ENCODE assay signal across 1 cellular context in genomic region chr20:62796699-62797491, GRCh38.
A peak's percentile ranks its signal among the peaks of the same experiment; 100 is the strongest.
TF ChIP-seq lines count a peak whose summit lies in the region.

No MANE protein-coding gene starts in this region.

TF ChIP-seq in HEK293, 187 proteins besides CTCF, POLR2A, EP300 and RAD21 (continued from another document and continues in another):
- no peak for TF ChIP-seq INSM2 (tag by site-specific recombination; IDR thresholded peaks at IDR 0.05)
- no peak for TF ChIP-seq ZFP3 (tag by site-specific recombination; IDR thresholded peaks at IDR 0.05; ENCODE audit: low read depth)
- no peak for TF ChIP-seq IKZF3 (tag by site-specific recombination; IDR thresholded peaks at IDR 0.05)
- TF ChIP-seq GLIS2 (tag by site-specific recombination; IDR thresholded peaks at IDR 0.05), result peak; percentile 50; the same call in 1 of the 2 replicates
- no peak for TF ChIP-seq ZNF548 (tag by site-specific recombination; IDR thresholded peaks at IDR 0.05)
- TF ChIP-seq ZNF24 (tag by site-specific recombination; IDR thresholded peaks at IDR 0.05), result no peak
- peak; percentile 56; the same call in 1 of the 2 replicates for TF ChIP-seq HIC1 (tag by site-specific recombination; IDR thresholded peaks at IDR 0.05)
- TF ChIP-seq ZNF221 (tag by site-specific recombination; IDR thresholded peaks at IDR 0.05; ENCODE audit: borderline replicate concordance), result no peak
- TF ChIP-seq ZNF398 (tag by site-specific recombination; IDR thresholded peaks at IDR 0.05), result no peak
- TF ChIP-seq ZNF692 (tag by site-specific recombination; IDR thresholded peaks at IDR 0.05), result no peak
- TF ChIP-seq ZNF211 (tag by site-specific recombination; IDR thresholded peaks at IDR 0.05; ENCODE audit: low read depth), result no peak
- TF ChIP-seq ZNF514 (tag by site-specific recombination; IDR thresholded peaks at IDR 0.05), result no peak
- no peak for TF ChIP-seq ZNF580 (tag by site-specific recombination; IDR thresholded peaks at IDR 0.05)
- no peak for TF ChIP-seq ZNF10 (tag by site-specific recombination; IDR thresholded peaks at IDR 0.05)
- no peak for TF ChIP-seq ZNF510 (tag by site-specific recombination; IDR thresholded peaks at IDR 0.05; ENCODE audit: insufficient replicate concordance)
- no peak for TF ChIP-seq BCL11A (tag by site-specific recombination; IDR thresholded peaks at IDR 0.05; ENCODE audit: low read depth)
- TF ChIP-seq ZNF654 (tag by site-specific recombination; IDR thresholded peaks at IDR 0.05; ENCODE audit: low read depth), result no peak
- TF ChIP-seq YY1 (tag by site-specific recombination; IDR thresholded peaks at IDR 0.05), result no peak
- no peak for TF ChIP-seq ZNF624 (tag by site-specific recombination; IDR thresholded peaks at IDR 0.05)
- no peak for TF ChIP-seq MZF1 (tag by site-specific recombination; IDR thresholded peaks at IDR 0.05; ENCODE audit: borderline replicate concordance)
- no peak for TF ChIP-seq TRIM28 (IDR thresholded peaks at IDR 0.05; ENCODE audit: borderline replicate concordance, low read length)
- TF ChIP-seq SCRT1 (tag by site-specific recombination; IDR thresholded peaks at IDR 0.05; ENCODE audit: borderline replicate concordance), result no peak
- no peak for TF ChIP-seq ZNF391 (tag by site-specific recombination; IDR thresholded peaks at IDR 0.05; ENCODE audit: borderline replicate concordance, low read depth)
- TF ChIP-seq WT1 (tag by site-specific recombination; IDR thresholded peaks at IDR 0.05), result no peak
- no peak for TF ChIP-seq ZNF341 (tag by site-specific recombination; IDR thresholded peaks at IDR 0.05; ENCODE audit: low read depth)
- no peak for TF ChIP-seq ZBTB7A (tag by site-specific recombination; IDR thresholded peaks at IDR 0.05; ENCODE audit: low read depth)
- TF ChIP-seq KLF16 (tag by site-specific recombination; IDR thresholded peaks at IDR 0.05), result no peak
- no peak for TF ChIP-seq ZNF670 (tag by site-specific recombination; IDR thresholded peaks at IDR 0.05; ENCODE audit: low read depth)
- TF ChIP-seq ZBTB6 (tag by site-specific recombination; IDR thresholded peaks at IDR 0.05), result no peak
- no peak for TF ChIP-seq SP7 (tag by site-specific recombination; IDR thresholded peaks at IDR 0.05)
- TF ChIP-seq ZFP41 (tag by site-specific recombination; IDR thresholded peaks at IDR 0.05; ENCODE audit: borderline replicate concordance), result no peak
- 0 out of 2 replicates have a peak, but pooled peaks have one; percentile 15 for TF ChIP-seq ZNF449 (tag by site-specific recombination; IDR thresholded peaks at IDR 0.05)
- TF ChIP-seq ZNF585B (tag by site-specific recombination; IDR thresholded peaks at IDR 0.05), result no peak
- TF ChIP-seq ZNF785 (tag by site-specific recombination; IDR thresholded peaks at IDR 0.05), result no peak
- TF ChIP-seq ZNF677 (tag by site-specific recombination; IDR thresholded peaks at IDR 0.05), result no peak
- no peak for TF ChIP-seq ZNF521 (tag by site-specific recombination; IDR thresholded peaks at IDR 0.05)
- TF ChIP-seq ZNF112 (tag by site-specific recombination; IDR thresholded peaks at IDR 0.05), result no peak
- peak; percentile 74 for TF ChIP-seq ZIC2 (tag by site-specific recombination; IDR thresholded peaks at IDR 0.05)
- TF ChIP-seq SP2 (tag by site-specific recombination; IDR thresholded peaks at IDR 0.05), result peak; percentile 21; the same call in 1 of the 2 replicates
- no peak for TF ChIP-seq ZNF701 (tag by site-specific recombination; IDR thresholded peaks at IDR 0.05)
- no peak for TF ChIP-seq ZNF155 (tag by site-specific recombination; IDR thresholded peaks at IDR 0.05)
- no peak for TF ChIP-seq SCRT2 (tag by site-specific recombination; IDR thresholded peaks at IDR 0.05)
- TF ChIP-seq KLF1 (tag by site-specific recombination; IDR thresholded peaks at IDR 0.05), result peak; percentile 53; the same call in 1 of the 2 replicates
- no peak for TF ChIP-seq PBX3 (CRISPR knock-in tag; IDR thresholded peaks at IDR 0.05)
- no peak for TF ChIP-seq ZNF311 (tag by site-specific recombination; IDR thresholded peaks at IDR 0.05; ENCODE audit: borderline replicate concordance)
- no peak for TF ChIP-seq ZBTB20 (tag by site-specific recombination; IDR thresholded peaks at IDR 0.05)
- TF ChIP-seq KLF10 (tag by site-specific recombination; IDR thresholded peaks at IDR 0.05), result no peak
- no peak for TF ChIP-seq ZNF292 (tag by site-specific recombination; IDR thresholded peaks at IDR 0.05; ENCODE audit: borderline replicate concordance, low read depth)
- TF ChIP-seq ZNF768 (tag by site-specific recombination; IDR thresholded peaks at IDR 0.05), result no peak
- no peak for TF ChIP-seq ZBTB48 (tag by site-specific recombination; IDR thresholded peaks at IDR 0.05)
- TF ChIP-seq REST (tag by site-specific recombination; IDR thresholded peaks at IDR 0.05), result no peak
- TF ChIP-seq ZNF148 (tag by site-specific recombination; IDR thresholded peaks at IDR 0.05; ENCODE audit: borderline replicate concordance), result no peak
